In genomic region chr5:149320791-149321330, GRCh38 we compare ENCODE assay signal across 1 cellular context.
TF ChIP-seq lines count a peak whose summit lies in the region.

No MANE protein-coding gene starts in this region.

TF ChIP-seq in liver, 16 proteins besides CTCF, POLR2A, EP300 and RAD21:
- TF ChIP-seq, protein P1, sequence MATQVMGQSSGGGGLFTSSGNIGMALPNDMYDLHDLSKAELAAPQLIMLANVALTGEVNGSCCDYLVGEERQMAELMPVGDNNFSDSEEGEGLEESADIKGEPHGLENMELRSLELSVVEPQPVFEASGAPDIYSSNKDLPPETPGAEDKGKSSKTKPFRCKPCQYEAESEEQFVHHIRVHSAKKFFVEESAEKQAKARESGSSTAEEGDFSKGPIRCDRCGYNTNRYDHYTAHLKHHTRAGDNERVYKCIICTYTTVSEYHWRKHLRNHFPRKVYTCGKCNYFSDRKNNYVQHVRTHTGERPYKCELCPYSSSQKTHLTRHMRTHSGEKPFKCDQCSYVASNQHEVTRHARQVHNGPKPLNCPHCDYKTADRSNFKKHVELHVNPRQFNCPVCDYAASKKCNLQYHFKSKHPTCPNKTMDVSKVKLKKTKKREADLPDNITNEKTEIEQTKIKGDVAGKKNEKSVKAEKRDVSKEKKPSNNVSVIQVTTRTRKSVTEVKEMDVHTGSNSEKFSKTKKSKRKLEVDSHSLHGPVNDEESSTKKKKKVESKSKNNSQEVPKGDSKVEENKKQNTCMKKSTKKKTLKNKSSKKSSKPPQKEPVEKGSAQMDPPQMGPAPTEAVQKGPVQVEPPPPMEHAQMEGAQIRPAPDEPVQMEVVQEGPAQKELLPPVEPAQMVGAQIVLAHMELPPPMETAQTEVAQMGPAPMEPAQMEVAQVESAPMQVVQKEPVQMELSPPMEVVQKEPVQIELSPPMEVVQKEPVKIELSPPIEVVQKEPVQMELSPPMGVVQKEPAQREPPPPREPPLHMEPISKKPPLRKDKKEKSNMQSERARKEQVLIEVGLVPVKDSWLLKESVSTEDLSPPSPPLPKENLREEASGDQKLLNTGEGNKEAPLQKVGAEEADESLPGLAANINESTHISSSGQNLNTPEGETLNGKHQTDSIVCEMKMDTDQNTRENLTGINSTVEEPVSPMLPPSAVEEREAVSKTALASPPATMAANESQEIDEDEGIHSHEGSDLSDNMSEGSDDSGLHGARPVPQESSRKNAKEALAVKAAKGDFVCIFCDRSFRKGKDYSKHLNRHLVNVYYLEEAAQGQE (IDR thresholded peaks at IDR 0.05) = peak; percentile 10
- peak; percentile 32 for TF ChIP-seq NR2F2 (IDR thresholded peaks at IDR 0.05)
- TF ChIP-seq FOXA1 (IDR thresholded peaks at IDR 0.05) = no peak
- TF ChIP-seq YY1 (IDR thresholded peaks at IDR 0.05) = peak; percentile 80
- no peak for TF ChIP-seq EGR1 (IDR thresholded peaks at IDR 0.05; ENCODE audit: low read depth in 2 of 2)
- TF ChIP-seq FOXA2 (IDR thresholded peaks at IDR 0.05) = no peak
- TF ChIP-seq GABPA (IDR thresholded peaks at IDR 0.05 in 1 of 2, conservative IDR thresholded peaks at IDR 0.05 in 1 of 2) = peak in 1 of 2 donors; percentile 40
- peak in 1 of 2 donors; percentile 23 for TF ChIP-seq HNF4A (conservative IDR thresholded peaks at IDR 0.05)
- no peak for TF ChIP-seq JUND (IDR thresholded peaks at IDR 0.05)
- TF ChIP-seq RXRA (IDR thresholded peaks at IDR 0.05) = peak; percentile 25 to 48
- TF ChIP-seq SP1 (IDR thresholded peaks at IDR 0.05) = peak; percentile 75
- peak; percentile 57 for TF ChIP-seq TAF1 (conservative IDR thresholded peaks at IDR 0.05)
